Comparison of ENCODE assay signal across 18 cellular contexts in genomic region chr7:39016609-39017008, GRCh38. TPM values are rescaled to one million over a fixed set of nuclear protein-coding genes. Genes with fewer than 3 reads are reported as not detected.
DNase-seq lines count a peak whose midpoint lies in the region; ATAC-seq, FAIRE-seq and TF ChIP-seq lines count a peak whose summit lies in the region.
"Had no signal": no experiment of that assay in that cellular context is flagged by ENCODE, and none has a peak within 500 bp of the region (broad histone marks: within the 10 kb centered on the region; RNA-seq: fewer than 3 reads in every experiment).

No MANE protein-coding gene starts in this region.

- no peak for DNase-seq in natural killer cell treated with Interleukin-12 subunit alpha and Interleukin-12 subunit beta and Interleukin-15 and Interleukin-18, amount 100 ng/mL, for 72 hours (ENCODE audit: low spot score)
- DNase-seq in natural killer cell (no peak), H1 (ENCODE audit: low read depth in 1 of 2, low spot score in 2 of 2) (no peak), mesothelial cell of epicardium (ENCODE audit: low spot score in 2 of 2, unreplicated experiment in 2 of 2) (peak; percentile 38 to 49), heart right ventricle (no peak), CD1c-positive myeloid dendritic cell (ENCODE audit: extremely low spot score) (no peak)
- no peak for DNase-seq in activated CD4-positive, alpha-beta T cell treated with anti-CD3 and anti-CD28 coated beads, Interleukin-2, amount 50 U/mL, for 4 hours
- DNase-seq in activated CD4-positive, alpha-beta memory T cell treated with anti-CD3 and anti-CD28 coated beads, Interleukin-2, amount 10 ng/mL, durations not matched to agents 7 days and 5 days: no peak
- DNase-seq: CD4-positive, alpha-beta memory T cell; NCI-H1930; nucleus accumbens; right lobe of liver; stimulated activated naive CD8-positive, alpha-beta T cell treated with anti-CD3 and anti-CD28 coated beads, Interleukin-15, Interleukin-2, amounts not matched to agents 100 U/mL and 50 U/mL, for 24 hours had no signal

- TF ChIP-seq EP300 in H1 (IDR thresholded peaks at IDR 0.05; ENCODE audit: borderline replicate concordance in 1 of 2, low read depth in 2 of 2, low read length in 2 of 2): no peak

- no peak overlapping the region for H3K4me2 ChIP-seq in H1 (ENCODE audit: insufficient read depth in 1 of 2, low read depth in 2 of 2, low read length in 2 of 2)

- H2BK15ac ChIP-seq in H1 (ENCODE audit: low read length): peak overlapping the region; percentile 97; the same call in 1 of the 2 replicates

- no peak overlapping the region for H4K5ac ChIP-seq in H1 (ENCODE audit: insufficient read length, low read depth, low read length)

- H3K4me1 Mint-ChIP-seq in natural killer cell treated with Interleukin-12 subunit alpha and Interleukin-12 subunit beta and Interleukin-15 and Interleukin-18, amount 100 ng/mL, for 72 hours (ENCODE audit: low read depth in 2 of 2): no peaks in the 10 kb centered on the region
- no peaks in the 10 kb centered on the region for H3K4me1 Mint-ChIP-seq in natural killer cell
- peaks cover 31% of the 10 kb centered on the region for H3K4me1 Mint-ChIP-seq in mesothelial cell of epicardium
- no peaks in the 10 kb centered on the region for H3K4me1 Mint-ChIP-seq in activated CD4-positive, alpha-beta memory T cell treated with anti-CD3 and anti-CD28 coated beads, Interleukin-2, amount 10 ng/mL, durations not matched to agents 7 days and 5 days
- H3K4me1 Mint-ChIP-seq: brain; CD4-positive, alpha-beta memory T cell had no signal

- no peaks in the 10 kb centered on the region for H3K79me1 ChIP-seq in H1 (ENCODE audit: low read depth, low read length)

- H4K8ac ChIP-seq in H1 (ENCODE audit: extremely low read depth, insufficient read depth, low read length): no peak overlapping the region

- H2AFZ ChIP-seq in H1 (ENCODE audit: low read length): no peak overlapping the region

- H3K9ac ChIP-seq in H1 (replicated peaks in 1 of 4; ENCODE audit: extremely low read depth in 1 of 4, low read depth in 3 of 4, low read length in 3 of 4): no peak overlapping the region

- no peaks in the 10 kb centered on the region for H3K9me3 Mint-ChIP-seq in natural killer cell treated with Interleukin-12 subunit alpha and Interleukin-12 subunit beta and Interleukin-15 and Interleukin-18, amount 100 ng/mL, for 72 hours
- no peaks in the 10 kb centered on the region for H3K9me3 Mint-ChIP-seq in natural killer cell
- no peaks in the 10 kb centered on the region for H3K9me3 Mint-ChIP-seq in mesothelial cell of epicardium
- H3K9me3 Mint-ChIP-seq in activated CD4-positive, alpha-beta memory T cell treated with anti-CD3 and anti-CD28 coated beads, Interleukin-2, amount 10 ng/mL, durations not matched to agents 7 days and 5 days: no peaks in the 10 kb centered on the region

- 90% methylated on average over 9 of the region's 9 CpGs; no CpG with 5 or more reads in 1 of the 2 experiments for WGBS in H1 (ENCODE audit: extremely low coverage in 1 of 2, insufficient coverage in 1 of 2, insufficient read length in 1 of 2, insufficient replicate concordance in 2 of 2, low coverage in 1 of 2, low lambda C conversion rate in 2 of 2, missing lambda C conversion rate in 1 of 2), 2 experiments
- WGBS in heart right ventricle, 2 donors: 76 to 80% methylated on average over 9 of the region's 9 CpGs

- intact Hi-C loops in natural killer cell (cut with micrococcal nuclease) (no loop called here), heart right ventricle (cut with DNase I) (no loop called here)

- no peak overlapping the region; the same call in 1 of the 2 replicates for H3K18ac ChIP-seq in H1 (ENCODE audit: extremely low read depth, low read length)

- H3K27ac Mint-ChIP-seq in natural killer cell treated with Interleukin-12 subunit alpha and Interleukin-12 subunit beta and Interleukin-15 and Interleukin-18, amount 100 ng/mL, for 72 hours: no peak overlapping the region
- H3K27ac Mint-ChIP-seq in natural killer cell: no peak overlapping the region
- H3K27ac Mint-ChIP-seq in mesothelial cell of epicardium: peak overlapping the region; percentile 83
- no peak overlapping the region for H3K27ac Mint-ChIP-seq in activated CD4-positive, alpha-beta memory T cell treated with anti-CD3 and anti-CD28 coated beads, Interleukin-2, amount 10 ng/mL, durations not matched to agents 7 days and 5 days
- H3K27ac Mint-ChIP-seq: activated naive CD8-positive, alpha-beta T cell; brain; CD4-positive, alpha-beta memory T cell had no signal

- 0 out of 2 replicates have a peak overlapping the region, but pooled peaks have one; percentile 80 for H2BK12ac ChIP-seq in H1 (ENCODE audit: low read depth, low read length)

- H3K23ac ChIP-seq in H1 (ENCODE audit: insufficient read length): no peak overlapping the region

- no peaks in the 10 kb centered on the region for H3K79me2 ChIP-seq in H1 (ENCODE audit: control insufficient read depth in 1 of 2, insufficient read depth in 2 of 2, low read length in 2 of 2)

- no peaks in the 10 kb centered on the region for H3K9me3 ChIP-seq in H1 (ENCODE audit: insufficient read depth in 2 of 2, low read depth in 1 of 2, low read length in 1 of 2)
- no peaks in the 10 kb centered on the region for H3K9me3 ChIP-seq in heart right ventricle
- H3K9me3 ChIP-seq: right lobe of liver had no signal

- H3K27ac ChIP-seq in H1 (ENCODE audit: low read depth, low read length): no peak overlapping the region
- H3K27ac ChIP-seq in heart right ventricle: no peak overlapping the region
- H3K27ac ChIP-seq: right lobe of liver, RWPE1 had no signal

- H3K4ac ChIP-seq in H1 (replicated peaks; ENCODE audit: insufficient read length, low read depth, low read length): no peak overlapping the region

- peaks cover 0 to 3% of the 10 kb centered on the region in 2 donors for H3K27me3 Mint-ChIP-seq in natural killer cell treated with Interleukin-12 subunit alpha and Interleukin-12 subunit beta and Interleukin-15 and Interleukin-18, amount 100 ng/mL, for 72 hours
- H3K27me3 Mint-ChIP-seq in natural killer cell (ENCODE audit: low read depth in 2 of 2): peaks cover 0 to 6% of the 10 kb centered on the region in 2 donors
- no peaks in the 10 kb centered on the region for H3K27me3 Mint-ChIP-seq in mesothelial cell of epicardium (ENCODE audit: low read depth)
- H3K27me3 Mint-ChIP-seq in activated CD4-positive, alpha-beta memory T cell treated with anti-CD3 and anti-CD28 coated beads, Interleukin-2, amount 10 ng/mL, durations not matched to agents 7 days and 5 days: no peaks in the 10 kb centered on the region

- TF ChIP-seq POLR2A in H1 (IDR thresholded peaks at IDR 0.05; ENCODE audit: control extremely low read depth in 1 of 2, low read depth in 2 of 2, low read length in 2 of 2): no peak

- no peak for FAIRE-seq in H1 (lab: Jason Lieb, UNC)

- H4K91ac ChIP-seq in H1 (replicated peaks; ENCODE audit: insufficient read length, low read length): no peak overlapping the region

- ATAC-seq in natural killer cell treated with Interleukin-12 subunit alpha and Interleukin-12 subunit beta and Interleukin-15 and Interleukin-18, amount 100 ng/mL, for 72 hours: peak; percentile 24 to 32
- ATAC-seq in natural killer cell: no peak
- ATAC-seq in heart right ventricle: no peak

- no peak overlapping the region for H3K56ac ChIP-seq in H1 (replicated peaks; ENCODE audit: insufficient read length, low read depth, low read length)

- H3K4me3 ChIP-seq in H1 (ENCODE audit: extremely low read depth in 1 of 4, insufficient read depth in 2 of 4, low read depth in 3 of 4, low read length in 4 of 4): no peak overlapping the region
- no peak overlapping the region for H3K4me3 ChIP-seq in heart right ventricle
- H3K4me3 ChIP-seq: right lobe of liver had no signal

- no peak overlapping the region for H2BK5ac ChIP-seq in H1 (ENCODE audit: low read depth, low read length)

- H4K20me1 ChIP-seq in H1 (replicated peaks in 1 of 2; ENCODE audit: control insufficient read depth in 1 of 2, insufficient read depth in 2 of 2, low read length in 2 of 2): no peaks in the 10 kb centered on the region

- peak overlapping the region; percentile 78; the same call in 1 of the 2 replicates for H2AK5ac ChIP-seq in H1 (ENCODE audit: low read depth, low read length)

- H3K36me3 Mint-ChIP-seq in natural killer cell treated with Interleukin-12 subunit alpha and Interleukin-12 subunit beta and Interleukin-15 and Interleukin-18, amount 100 ng/mL, for 72 hours: no peaks in the 10 kb centered on the region
- H3K36me3 Mint-ChIP-seq in natural killer cell (no peaks in the 10 kb centered on the region), mesothelial cell of epicardium (no peaks in the 10 kb centered on the region)
- H3K36me3 Mint-ChIP-seq in activated CD4-positive, alpha-beta memory T cell treated with anti-CD3 and anti-CD28 coated beads, Interleukin-2, amount 10 ng/mL, durations not matched to agents 7 days and 5 days (ENCODE audit: low read depth): no peaks in the 10 kb centered on the region
- H3K36me3 Mint-ChIP-seq: activated naive CD8-positive, alpha-beta T cell; brain; CD4-positive, alpha-beta memory T cell had no signal

- peaks cover 0 to 3% (median 0%) of the 10 kb centered on the region in 4 experiments; a peak in 1 of 7 replicates for H3K4me1 ChIP-seq in H1 (replicated peaks in 1 of 4; ENCODE audit: control insufficient read depth in 3 of 4, insufficient read depth in 4 of 4, low read length in 3 of 4)
- no peaks in the 10 kb centered on the region for H3K4me1 ChIP-seq in heart right ventricle
- H3K4me1 ChIP-seq: right lobe of liver had no signal

- TF ChIP-seq RAD21 in H1 (IDR thresholded peaks at IDR 0.05 in 1 of 2, conservative IDR thresholded peaks at IDR 0.05 in 1 of 2; ENCODE audit: low read depth in 2 of 2, low read length in 2 of 2): no peak

- H3K23me2 ChIP-seq in H1 (ENCODE audit: low read depth, low read length): no peaks in the 10 kb centered on the region; the same call in 1 of the 2 replicates

- H3K27me3 ChIP-seq in H1 (replicated peaks in 1 of 4; ENCODE audit: control insufficient read depth in 3 of 4, extremely low read depth in 1 of 4, insufficient read depth in 3 of 4, low read length in 3 of 4) (no peaks in the 10 kb centered on the region), heart right ventricle (no peaks in the 10 kb centered on the region)
- H3K27me3 ChIP-seq: right lobe of liver had no signal

- H3K4me3 Mint-ChIP-seq in natural killer cell treated with Interleukin-12 subunit alpha and Interleukin-12 subunit beta and Interleukin-15 and Interleukin-18, amount 100 ng/mL, for 72 hours: no peak overlapping the region
- H3K4me3 Mint-ChIP-seq in natural killer cell (no peak overlapping the region), mesothelial cell of epicardium (no peak overlapping the region)
- H3K4me3 Mint-ChIP-seq in activated CD4-positive, alpha-beta memory T cell treated with anti-CD3 and anti-CD28 coated beads, Interleukin-2, amount 10 ng/mL, durations not matched to agents 7 days and 5 days: no peak overlapping the region
- H3K4me3 Mint-ChIP-seq: activated naive CD8-positive, alpha-beta T cell; brain had no signal

- no peak for TF ChIP-seq CTCF in natural killer cell (IDR thresholded peaks at IDR 0.05)
- TF ChIP-seq CTCF in H1 (IDR thresholded peaks at IDR 0.05; ENCODE audit: control extremely low read depth in 1 of 3, insufficient read depth in 1 of 3, low read depth in 1 of 3, low read length in 3 of 3): no peak
- no peak for TF ChIP-seq CTCF in mesothelial cell of epicardium (IDR thresholded peaks at IDR 0.05; ENCODE audit: unreplicated experiment)
- TF ChIP-seq CTCF in heart right ventricle (IDR thresholded peaks at IDR 0.05): no peak

- CTCF ChIA-PET in H1 (lab: Charles Lee; ENCODE audit: partially characterized antibody): interaction anchor here (0.8 kb wide), 1 partner anchor 395 kb away, joined by 3 read pairs; no protein-coding TSS in a partner anchor
- CTCF ChIA-PET in activated CD4-positive, alpha-beta memory T cell treated with anti-CD3 and anti-CD28 coated beads, Interleukin-2, amount 10 ng/mL, durations not matched to agents 7 days and 5 days (lab: Charles Lee): no interaction called here

- H2BK120ac ChIP-seq in H1 (replicated peaks; ENCODE audit: low read depth, low read length): no peak overlapping the region

- POLR2A ChIA-PET in H1 (lab: Charles Lee; ENCODE audit: partially characterized antibody): no interaction called here
- POLR2A ChIA-PET in activated CD4-positive, alpha-beta memory T cell treated with anti-CD3 and anti-CD28 coated beads, Interleukin-2, amount 10 ng/mL, durations not matched to agents 7 days and 5 days (lab: Charles Lee): no interaction called here

- H2BK20ac ChIP-seq in H1 (ENCODE audit: low read length): no peak overlapping the region

- no peaks in the 10 kb centered on the region; a peak in 1 of 8 replicates for H3K36me3 ChIP-seq in H1 (ENCODE audit: control insufficient read depth in 2 of 4, insufficient read depth in 4 of 4, low read length in 3 of 4)
- H3K36me3 ChIP-seq in heart right ventricle: no peaks in the 10 kb centered on the region
- H3K36me3 ChIP-seq: right lobe of liver had no signal

- no peak overlapping the region for H3K14ac ChIP-seq in H1 (ENCODE audit: insufficient read length)

RNA-seq across cellular contexts. Expression of gene POU6F2, which starts 38.9 kb away (rescaled TPM):
- total RNA-seq in natural killer cell treated with Interleukin-12 subunit alpha and Interleukin-12 subunit beta and Interleukin-15 and Interleukin-18, amount 100 ng/mL, for 72 hours: under 1 TPM; 0.24 to 0.28 TPM
- total RNA-seq in natural killer cell (under 1 TPM in 2 of 3 donors, not detected in 1; 0.28 to 0.29 TPM), mesothelial cell of epicardium (8.1 to 9.2 TPM (median 8.6 TPM) in 3 replicates), heart right ventricle (under 1 TPM; 0.08 to 0.83 (median 0.41) TPM)
- 1.6 and 2.0 TPM in 2 replicates for total RNA-seq in H1 (2021; fragmentation: NEBNext Ultra II Directional; extraction: Animal tissue kit (Norgen Biotek cat#: 25700))
- polyA plus RNA-seq in H1 (2011; rRNA removed) (1.1 and 2.5 TPM in 2 replicates), heart right ventricle (under 1 TPM; under 0.01 to 0.07 TPM)
- polyA plus RNA-seq in H1 (2011; cell fraction: cytosol; rRNA removed): 0.93 TPM
- polyA plus RNA-seq in H1 (2011; cell fraction: nucleus; rRNA removed): 9.2 TPM
- polyA plus RNA-seq in H1 (2012, experiment 1 of 2): 1.1 to 1.7 TPM (median 1.3 TPM) in 4 replicates
- polyA plus RNA-seq in H1 (2012, experiment 2 of 2): 0.08 TPM
- 3.0 TPM for polyA plus RNA-seq in H1 (2013, experiment 1 of 2)
- polyA plus RNA-seq in H1 (2013, experiment 2 of 2): 2.5 TPM
- polyA minus RNA-seq in H1 (2011; rRNA and poly(A)+ RNA removed): 5.3 and 8.5 TPM in 2 replicates
- 3.6 TPM for polyA minus RNA-seq in H1 (2011; cell fraction: cytosol; rRNA and poly(A)+ RNA removed)
- 40.6 TPM for polyA minus RNA-seq in H1 (2011; cell fraction: nucleus; rRNA and poly(A)+ RNA removed)
- not detected for total RNA-seq in activated CD4-positive, alpha-beta memory T cell treated with anti-CD3 and anti-CD28 coated beads, Interleukin-2, amount 10 ng/mL, durations not matched to agents 7 days and 5 days
- total RNA-seq: CD4-positive, alpha-beta memory T cell; mononuclear cell had no signal
- polyA plus RNA-seq: AG04450; CD4-positive, alpha-beta memory T cell had no signal

Comparison
In these comparisons a context has a peak if more than half of its experiments do, and no peak if none do; other contexts are left out.
1. ATAC-seq: peak in natural killer cell treated with Interleukin-12 subunit alpha and Interleukin-12 subunit beta and Interleukin-15 and Interleukin-18, amount 100 ng/mL, for 72 hours (2 of 2); none in natural killer cell (0 of 3) and heart right ventricle (0 of 8).
2. DNase-seq: peak in mesothelial cell of epicardium (2 of 2); none in natural killer cell treated with Interleukin-12 subunit alpha and Interleukin-12 subunit beta and Interleukin-15 and Interleukin-18, amount 100 ng/mL, for 72 hours (single experiment), natural killer cell (single experiment), H1 (0 of 2), activated CD4-positive, alpha-beta T cell treated with anti-CD3 and anti-CD28 coated beads, Interleukin-2, amount 50 U/mL, for 4 hours (0 of 2), activated CD4-positive, alpha-beta memory T cell treated with anti-CD3 and anti-CD28 coated beads, Interleukin-2, amount 10 ng/mL, durations not matched to agents 7 days and 5 days (single experiment), heart right ventricle (0 of 2) and CD1c-positive myeloid dendritic cell (single experiment).